Comparison of ENCODE assay signal across 8 cellular contexts in genomic region chr4:1055721-1056590, GRCh38. TPM values are rescaled to one million over a fixed set of nuclear protein-coding genes. Genes with fewer than 3 reads are reported as not detected.
A peak's percentile ranks its signal among the peaks of the same experiment; 100 is the strongest.
DNase-seq lines count a peak whose midpoint lies in the region; ATAC-seq, FAIRE-seq and TF ChIP-seq lines count a peak whose summit lies in the region.

No MANE protein-coding gene starts in this region.

- no peak for TF ChIP-seq POLR2A in gastroesophageal sphincter (IDR thresholded peaks at IDR 0.05)

- H3K27ac ChIP-seq in gastroesophageal sphincter, result no peak overlapping the region

- H3K4me3 ChIP-seq in GM12864 (ENCODE audit: low read depth, low read length), result peak overlapping the region; percentile 22
- no peak overlapping the region for H3K4me3 ChIP-seq in gastroesophageal sphincter

- peak; percentile 43 for ATAC-seq in gastroesophageal sphincter
- ATAC-seq in GM21515 (IDR thresholded peaks at IDR 0.05; ENCODE audit: unreplicated experiment), result no peak

- 75 to 89% methylated on average over 2 to 8 of the region's 34 CpGs for WGBS in gastroesophageal sphincter (ENCODE audit: low coverage in 1 of 2), 2 donors

- FAIRE-seq in HTR-8/SVneo (lab: Jason Lieb, UNC), result no peak

- H3K36me3 ChIP-seq in gastroesophageal sphincter, result no peaks in the 10 kb centered on the region

- TF ChIP-seq EP300 in gastroesophageal sphincter (IDR thresholded peaks at IDR 0.05), result no peak

- DNase-seq in GM12864 (ENCODE audit: low read depth) (no peak), Kasumi-1 (lab: John Stamatoyannopoulos, UW) (peak; percentile 43 to 51), HTR-8/SVneo (ENCODE audit: insufficient read length, low spot score) (no peak), NCI-H146 treated with DMSO at 0.1 percent for 48 hours (lab: John Stamatoyannopoulos, UW; ENCODE audit: unreplicated experiment) (no peak)
- peak; percentile 59 for DNase-seq in activated CD8-positive, alpha-beta memory T cell treated with anti-CD3 and anti-CD28 coated beads, Interleukin-2, amount 50 U/mL, for 24 hours (ENCODE audit: extremely low read depth)
- DNase-seq in stimulated activated CD4-positive, alpha-beta T cell treated with anti-CD3 and anti-CD28 coated beads, Interleukin-4, amount 100 ng/mL, for 1 hour, result peak; percentile 78

- H3K4me1 ChIP-seq in gastroesophageal sphincter, result peaks cover 0 to 19% (median 0%) of the 10 kb centered on the region in 3 donors

- peaks cover 83% of the 10 kb centered on the region for H3K27me3 ChIP-seq in gastroesophageal sphincter

- TF ChIP-seq CTCF in GM12864 (IDR thresholded peaks at IDR 0.05; ENCODE audit: low read depth, low read length, missing control alignments) (no peak), gastroesophageal sphincter (IDR thresholded peaks at IDR 0.05) (no peak)

- no peaks in the 10 kb centered on the region for H3K9me3 ChIP-seq in gastroesophageal sphincter

RNA-seq across cellular contexts. Expression of gene FGFRL1, which starts 44.5 kb away (rescaled TPM):
- total RNA-seq in gastroesophageal sphincter, result 10 to 100 TPM; 21.9 to 36.8 (median 25.4) TPM

RNA-seq across cellular contexts. Expression of gene RNF212, which starts 57.4 kb away (rescaled TPM):
- 1 to 10 TPM; 1.5 to 6.9 (median 4.6) TPM for total RNA-seq in gastroesophageal sphincter

Comparison
In these comparisons a context has a peak if more than half of its experiments do, and no peak if none do; other contexts are left out.
1. DNase-seq: peak in Kasumi-1 (2 of 2), activated CD8-positive, alpha-beta memory T cell treated with anti-CD3 and anti-CD28 coated beads, Interleukin-2, amount 50 U/mL, for 24 hours (single experiment) and stimulated activated CD4-positive, alpha-beta T cell treated with anti-CD3 and anti-CD28 coated beads, Interleukin-4, amount 100 ng/mL, for 1 hour (single experiment); none in GM12864 (single experiment), HTR-8/SVneo (single experiment) and NCI-H146 treated with DMSO at 0.1 percent for 48 hours (single experiment).